In the genomic region with DNA sequence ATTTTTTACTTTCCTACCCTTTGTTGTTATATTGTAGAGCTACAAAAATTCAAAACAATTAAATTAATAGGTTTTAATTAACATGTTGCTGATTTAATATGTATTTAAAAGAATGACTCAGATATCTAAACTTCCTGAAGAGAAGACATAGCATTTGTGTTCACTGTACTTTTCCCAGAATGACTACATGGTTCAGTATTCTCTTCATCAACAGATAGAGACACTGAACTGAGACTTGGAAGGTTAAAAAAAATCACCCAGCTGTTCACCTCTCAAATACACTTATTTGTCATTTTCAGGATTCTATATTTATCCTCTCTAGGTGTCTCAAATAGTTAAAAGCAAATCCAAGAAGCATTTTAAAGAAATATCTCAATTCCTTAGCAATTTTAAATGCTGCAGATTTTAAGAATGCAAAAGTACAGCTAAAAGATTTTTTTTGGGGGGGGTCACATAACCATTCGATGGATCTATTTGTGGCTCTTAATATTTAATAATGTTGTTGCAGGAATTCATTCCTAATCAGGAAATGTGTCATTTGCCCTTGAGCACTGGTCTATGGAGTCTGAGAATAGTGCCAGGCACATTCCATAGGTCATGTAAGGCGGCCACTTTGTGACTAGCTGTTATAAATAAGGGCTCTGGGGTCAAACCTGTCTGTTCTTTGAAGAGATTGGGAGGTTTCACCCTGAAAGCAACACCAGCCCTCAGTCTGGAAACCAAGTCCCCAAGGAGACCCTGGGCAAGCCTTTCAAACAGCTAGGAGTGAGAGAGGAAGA, we compare ENCODE assay signal across 24 cellular contexts.
DNase-seq lines count a peak whose midpoint lies in the region; ATAC-seq, FAIRE-seq and TF ChIP-seq lines count a peak whose summit lies in the region.
"Had no signal": no experiment of that assay in that cellular context is flagged by ENCODE, and none has a peak within 500 bp of the region (broad histone marks: within the 10 kb centered on the region; RNA-seq: fewer than 3 reads in every experiment).

No MANE protein-coding gene starts in this region.

- no peak overlapping the region for H3K4me3 Mint-ChIP-seq in astrocyte (ENCODE audit: unreplicated experiment)
- H3K4me3 Mint-ChIP-seq: stimulated activated memory B cell treated with anti-CD40 and anti-IgM and Interleukin-4, amounts not matched to agents 10 μg/mL and 1 μg/mL and 100 μg/mL, for 72 hours; WTC11 had no signal

- DNase-seq in left ventricle myocardium superior (no peak), cardiac septum (ENCODE audit: low spot score) (no peak), astrocyte (ENCODE audit: low read depth) (peak; percentile 30), foreskin keratinocyte (peak in 1 of 2 donors; percentile 33), NCI-H2196 treated with DMSO at 0.1 percent for 48 hours (lab: John Stamatoyannopoulos, UW; ENCODE audit: unreplicated experiment) (no peak), foreskin melanocyte (no peak)
- DNase-seq: activated CD4-positive, alpha-beta T cell treated with anti-CD3 and anti-CD28 coated beads, Interleukin-2, amount 50 U/mL, for 4 hours; activated CD8-positive, alpha-beta memory T cell treated with anti-CD3 and anti-CD28 coated beads, Interleukin-2, amount 50 U/mL, for 48 hours; activated effector memory CD4-positive, alpha-beta T cell treated with Interleukin-2 at 50 U/mL for 16 hours; caudate nucleus; COR-L47; glutamatergic neuron; H7; NCI-H187 treated with DMSO at 0.1 percent for 48 hours; NCI-H345; Peyer's patch; testis had no signal

- no peaks in the 10 kb centered on the region for H3K79me2 ChIP-seq in astrocyte (ENCODE audit: insufficient read depth, low read length)

- H2AFZ ChIP-seq in astrocyte (ENCODE audit: low read depth, low read length) = no peak overlapping the region

- H3K36me3 ChIP-seq in astrocyte (ENCODE audit: insufficient read depth, low read length) (no peaks in the 10 kb centered on the region), skeletal muscle satellite cell (ENCODE audit: insufficient read depth, low read length) (no peaks in the 10 kb centered on the region)
- H3K36me3 ChIP-seq: Peyer's patch, right atrium auricular region had no signal

- no peaks in the 10 kb centered on the region for H3K36me3 Mint-ChIP-seq in astrocyte (ENCODE audit: low read depth, unreplicated experiment)
- H3K36me3 Mint-ChIP-seq: stimulated activated memory B cell treated with anti-CD40 and anti-IgM and Interleukin-4, amounts not matched to agents 10 μg/mL and 1 μg/mL and 100 μg/mL, for 72 hours; WTC11 had no signal

- H3K27me3 ChIP-seq in astrocyte (ENCODE audit: insufficient read depth, low read length) = no peaks in the 10 kb centered on the region
- no peaks in the 10 kb centered on the region for H3K27me3 ChIP-seq in foreskin keratinocyte
- H3K27me3 ChIP-seq in skeletal muscle satellite cell (ENCODE audit: control insufficient read depth, insufficient read depth, low read length) = no peaks in the 10 kb centered on the region
- H3K27me3 ChIP-seq: Peyer's patch, right atrium auricular region, testis had no signal

- no peak overlapping the region for H3K27ac Mint-ChIP-seq in astrocyte (ENCODE audit: unreplicated experiment)
- H3K27ac Mint-ChIP-seq: stimulated activated memory B cell treated with anti-CD40 and anti-IgM and Interleukin-4, amounts not matched to agents 10 μg/mL and 1 μg/mL and 100 μg/mL, for 72 hours; WTC11 had no signal

- H3K9ac ChIP-seq in astrocyte (ENCODE audit: low read length) (no peak overlapping the region), skeletal muscle satellite cell (ENCODE audit: low read depth, low read length) (peak overlapping the region; percentile 16)

- peaks cover 17% of the 10 kb centered on the region for H3K4me1 Mint-ChIP-seq in astrocyte (ENCODE audit: low read depth, unreplicated experiment)
- H3K4me1 Mint-ChIP-seq: stimulated activated memory B cell treated with anti-CD40 and anti-IgM and Interleukin-4, amounts not matched to agents 10 μg/mL and 1 μg/mL and 100 μg/mL, for 72 hours had no signal

- H3K4me3 ChIP-seq in astrocyte (ENCODE audit: insufficient read depth, low read depth, low read length) (no peak overlapping the region), skeletal muscle satellite cell (ENCODE audit: low read length) (no peak overlapping the region)
- H3K4me3 ChIP-seq: Peyer's patch, right atrium auricular region, SK-N-MC, testis had no signal

- H3K9me3 Mint-ChIP-seq in astrocyte (ENCODE audit: unreplicated experiment) = no peaks in the 10 kb centered on the region
- H3K9me3 Mint-ChIP-seq: WTC11 had no signal

- TF ChIP-seq CTCF in astrocyte (IDR thresholded peaks at IDR 0.05; ENCODE audit: insufficient read depth, low read depth, low read length) (no peak), foreskin keratinocyte (conservative IDR thresholded peaks at IDR 0.05) (no peak)

- no peaks in the 10 kb centered on the region for H4K20me1 ChIP-seq in astrocyte (ENCODE audit: insufficient read depth, low read length)

- FAIRE-seq in astrocyte (lab: Jason Lieb, UNC) = no peak

- H3K27me3 Mint-ChIP-seq in astrocyte (ENCODE audit: low read depth, unreplicated experiment) = no peaks in the 10 kb centered on the region
- H3K27me3 Mint-ChIP-seq: stimulated activated memory B cell treated with anti-CD40 and anti-IgM and Interleukin-4, amounts not matched to agents 10 μg/mL and 1 μg/mL and 100 μg/mL, for 72 hours had no signal

- intact Hi-C loops in left ventricle myocardium superior (cut with micrococcal nuclease) (no loop called here), cardiac septum (cut with DNase I) (no loop called here)

- peak; percentile 59 for ATAC-seq in left ventricle myocardium superior
- peak; percentile 41 for ATAC-seq in foreskin keratinocyte
- ATAC-seq in GM18517 (IDR thresholded peaks at IDR 0.05; ENCODE audit: unreplicated experiment) = no peak
- ATAC-seq: esophagus mucosa; stimulated activated memory B cell treated with anti-CD40 and anti-IgM and Interleukin-4, amounts not matched to agents 10 μg/mL and 1 μg/mL and 100 μg/mL, for 72 hours; WTC11 had no signal

- H3K27ac ChIP-seq in astrocyte (ENCODE audit: low read depth, low read length) (no peak overlapping the region), foreskin keratinocyte (no peak overlapping the region)
- H3K27ac ChIP-seq: Peyer's patch, right atrium auricular region, SK-N-MC, testis had no signal

- H3K4me1 ChIP-seq in astrocyte (ENCODE audit: insufficient read depth, low read length) (no peaks in the 10 kb centered on the region), foreskin keratinocyte (peaks cover 5% of the 10 kb centered on the region), skeletal muscle satellite cell (ENCODE audit: control insufficient read depth, insufficient read depth, low read length) (peaks cover 17% of the 10 kb centered on the region)
- H3K4me1 ChIP-seq: Peyer's patch, right atrium auricular region, testis had no signal

- H3K4me2 ChIP-seq in astrocyte (ENCODE audit: low read length) (no peak overlapping the region), skeletal muscle satellite cell (ENCODE audit: low read length) (no peak overlapping the region)

- no peaks in the 10 kb centered on the region for H3K9me3 ChIP-seq in astrocyte (ENCODE audit: insufficient read depth, low read depth, low read length)
- H3K9me3 ChIP-seq in skeletal muscle satellite cell (replicated peaks; ENCODE audit: low read length) = no peaks in the 10 kb centered on the region
- H3K9me3 ChIP-seq: Peyer's patch, right atrium auricular region, testis had no signal
